In genomic region chr12:26150737-26151450, GRCh38 we compare ENCODE assay signal across 1 cellular context.
TF ChIP-seq lines count a peak whose summit lies in the region.

No MANE protein-coding gene starts in this region.

TF ChIP-seq in SK-N-SH, 30 proteins besides CTCF, POLR2A, EP300 and RAD21 (continued from another document):
- no peak for TF ChIP-seq ZBTB33 (IDR thresholded peaks at IDR 0.05; ENCODE audit: borderline replicate concordance, low read depth)
- no peak for TF ChIP-seq MEF2A (IDR thresholded peaks at IDR 0.05; ENCODE audit: borderline replicate concordance, low read depth)
- TF ChIP-seq JUND (IDR thresholded peaks at IDR 0.05), result 0 out of 2 replicates have a peak, but pooled peaks have one; percentile 2
- no peak for TF ChIP-seq FOXJ3 (CRISPR knock-in tag; IDR thresholded peaks at IDR 0.05)
